Comparison of ENCODE assay signal across 15 cellular contexts in the genomic region with DNA sequence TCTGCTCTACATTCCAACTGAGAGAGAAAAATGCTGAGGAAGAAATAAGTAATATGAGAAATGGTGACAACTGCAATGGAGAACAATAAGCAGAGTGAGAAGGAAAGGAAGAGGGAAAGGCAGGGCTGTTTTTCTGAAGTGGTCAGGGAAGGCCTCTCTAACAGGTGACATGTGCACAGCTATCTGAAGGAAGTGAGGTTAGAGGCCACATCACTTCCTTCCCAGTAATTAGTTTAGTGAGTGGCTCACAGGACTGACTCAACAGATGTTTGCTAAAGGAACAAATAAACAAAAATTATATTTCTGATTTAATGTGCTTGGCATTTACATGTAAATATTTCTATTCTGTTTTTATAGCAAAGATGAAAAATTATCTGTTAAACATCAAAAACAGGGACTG.
A peak's percentile ranks its signal among the peaks of the same experiment; 100 is the strongest.
DNase-seq lines count a peak whose midpoint lies in the region; ATAC-seq and TF ChIP-seq lines count a peak whose summit lies in the region.
"Had no signal": no experiment of that assay in that cellular context is flagged by ENCODE, and none has a peak within 500 bp of the region (broad histone marks: within the 10 kb centered on the region; RNA-seq: fewer than 3 reads in every experiment).

No MANE protein-coding gene starts in this region.

- TF ChIP-seq POLR2A in GM18505 (IDR thresholded peaks at IDR 0.05; ENCODE audit: borderline replicate concordance, extremely low read depth, insufficient read depth, insufficient read length): no peak

- no peaks in the 10 kb centered on the region for H3K27me3 ChIP-seq in neural progenitor cell

- H3K9ac ChIP-seq in neural progenitor cell: no peak overlapping the region

- H3K4me2 ChIP-seq in neural progenitor cell: no peak overlapping the region

- no peak overlapping the region for H3K27ac ChIP-seq in neural progenitor cell
- H3K27ac ChIP-seq: SK-N-MC had no signal

- H3K27ac Mint-ChIP-seq in activated T-cell treated with anti-CD3 and anti-CD28 coated beads, Interleukin-2, amount 50 U/mL, for 72 hours: no peak overlapping the region
- no peak overlapping the region for H3K27ac Mint-ChIP-seq in activated T-cell treated with anti-CD3 and anti-CD28 coated beads, Interleukin-2, amount 50 U/mL, for 24 hours
- no peak overlapping the region for H3K27ac Mint-ChIP-seq in central memory CD8-positive, alpha-beta T cell (ENCODE audit: low read depth)
- no peak overlapping the region for H3K27ac Mint-ChIP-seq in stimulated activated naive CD8-positive, alpha-beta T cell treated with anti-CD3 and anti-CD28 coated beads, Interleukin-15, amount 100 ng/mL, for 72 hours
- no peak overlapping the region for H3K27ac Mint-ChIP-seq in neural progenitor cell
- H3K27ac Mint-ChIP-seq: activated CD4-positive, alpha-beta memory T cell treated with anti-CD3 and anti-CD28 coated beads for 36 hours had no signal

- no peaks in the 10 kb centered on the region for H3K4me1 Mint-ChIP-seq in activated T-cell treated with anti-CD3 and anti-CD28 coated beads, Interleukin-2, amount 50 U/mL, for 72 hours (ENCODE audit: low read depth)
- peaks cover 2% of the 10 kb centered on the region for H3K4me1 Mint-ChIP-seq in activated T-cell treated with anti-CD3 and anti-CD28 coated beads, Interleukin-2, amount 50 U/mL, for 24 hours (ENCODE audit: low read depth)
- no peaks in the 10 kb centered on the region for H3K4me1 Mint-ChIP-seq in central memory CD8-positive, alpha-beta T cell
- no peaks in the 10 kb centered on the region for H3K4me1 Mint-ChIP-seq in stimulated activated naive CD8-positive, alpha-beta T cell treated with anti-CD3 and anti-CD28 coated beads, Interleukin-15, amount 100 ng/mL, for 72 hours
- no peaks in the 10 kb centered on the region for H3K4me1 Mint-ChIP-seq in neural progenitor cell

- no peaks in the 10 kb centered on the region for H3K27me3 Mint-ChIP-seq in activated T-cell treated with anti-CD3 and anti-CD28 coated beads, Interleukin-2, amount 50 U/mL, for 72 hours (ENCODE audit: low read depth)
- H3K27me3 Mint-ChIP-seq in activated T-cell treated with anti-CD3 and anti-CD28 coated beads, Interleukin-2, amount 50 U/mL, for 24 hours: no peaks in the 10 kb centered on the region
- H3K27me3 Mint-ChIP-seq in central memory CD8-positive, alpha-beta T cell: no peaks in the 10 kb centered on the region
- no peaks in the 10 kb centered on the region for H3K27me3 Mint-ChIP-seq in stimulated activated naive CD8-positive, alpha-beta T cell treated with anti-CD3 and anti-CD28 coated beads, Interleukin-15, amount 100 ng/mL, for 72 hours
- no peaks in the 10 kb centered on the region for H3K27me3 Mint-ChIP-seq in neural progenitor cell (ENCODE audit: insufficient read depth, low read depth)
- H3K27me3 Mint-ChIP-seq: activated CD4-positive, alpha-beta memory T cell treated with anti-CD3 and anti-CD28 coated beads for 36 hours had no signal

- DNase-seq in activated T-cell treated with anti-CD3 and anti-CD28 coated beads, Interleukin-2, amount 50 U/mL, for 72 hours: no peak
- no peak for DNase-seq in activated T-cell treated with anti-CD3 and anti-CD28 coated beads, Interleukin-2, amount 50 U/mL, for 24 hours
- DNase-seq in LHCN-M2 (ENCODE audit: low read depth): peak; percentile 68
- DNase-seq in central memory CD8-positive, alpha-beta T cell (ENCODE audit: low spot score in 2 of 2): no peak
- DNase-seq in stimulated activated naive CD8-positive, alpha-beta T cell treated with anti-CD3 and anti-CD28 coated beads, Interleukin-15, amount 100 ng/mL, for 72 hours: no peak
- DNase-seq in neural progenitor cell (ENCODE audit: low spot score): no peak
- no peak for DNase-seq in stimulated activated naive CD4-positive, alpha-beta T cell treated with Interleukin-2 at 50 U/mL for 16 hours (lab: John Stamatoyannopoulos, UW)
- DNase-seq: activated CD4-positive, alpha-beta memory T cell treated with anti-CD3 and anti-CD28 coated beads for 36 hours; effector CD8-positive, alpha-beta T cell; GDM1; H7; NCI-H526 treated with DMSO at 0.1 percent for 48 hours; substantia nigra had no signal

- no peak for TF ChIP-seq CTCF in neural progenitor cell (IDR thresholded peaks at IDR 0.05)

- H3K4me1 ChIP-seq in neural progenitor cell: no peaks in the 10 kb centered on the region

- H2AFZ ChIP-seq in neural progenitor cell (replicated peaks): no peak overlapping the region

- H3K9me3 ChIP-seq in neural progenitor cell (ENCODE audit: low read depth): no peaks in the 10 kb centered on the region

- no peaks in the 10 kb centered on the region for H3K9me3 Mint-ChIP-seq in activated T-cell treated with anti-CD3 and anti-CD28 coated beads, Interleukin-2, amount 50 U/mL, for 72 hours
- H3K9me3 Mint-ChIP-seq in activated T-cell treated with anti-CD3 and anti-CD28 coated beads, Interleukin-2, amount 50 U/mL, for 24 hours: no peaks in the 10 kb centered on the region
- no peaks in the 10 kb centered on the region for H3K9me3 Mint-ChIP-seq in central memory CD8-positive, alpha-beta T cell
- H3K9me3 Mint-ChIP-seq in stimulated activated naive CD8-positive, alpha-beta T cell treated with anti-CD3 and anti-CD28 coated beads, Interleukin-15, amount 100 ng/mL, for 72 hours: no peaks in the 10 kb centered on the region
- H3K9me3 Mint-ChIP-seq in neural progenitor cell: no peaks in the 10 kb centered on the region
- H3K9me3 Mint-ChIP-seq: activated CD4-positive, alpha-beta memory T cell treated with anti-CD3 and anti-CD28 coated beads for 36 hours had no signal

- no peaks in the 10 kb centered on the region for H3K79me2 ChIP-seq in neural progenitor cell (ENCODE audit: low read depth)

- no peaks in the 10 kb centered on the region for H3F3A ChIP-seq in neural progenitor cell (ENCODE audit: low read depth)

- no peaks in the 10 kb centered on the region for H4K20me1 ChIP-seq in neural progenitor cell (ENCODE audit: low read depth)

- no peaks in the 10 kb centered on the region for H3K36me3 Mint-ChIP-seq in activated T-cell treated with anti-CD3 and anti-CD28 coated beads, Interleukin-2, amount 50 U/mL, for 72 hours (ENCODE audit: insufficient read depth in 2 of 2)
- H3K36me3 Mint-ChIP-seq in activated T-cell treated with anti-CD3 and anti-CD28 coated beads, Interleukin-2, amount 50 U/mL, for 24 hours (ENCODE audit: low read depth): no peaks in the 10 kb centered on the region
- peaks cover 1% of the 10 kb centered on the region for H3K36me3 Mint-ChIP-seq in central memory CD8-positive, alpha-beta T cell (ENCODE audit: insufficient read depth)
- peaks cover 6% of the 10 kb centered on the region for H3K36me3 Mint-ChIP-seq in neural progenitor cell
- H3K36me3 Mint-ChIP-seq: activated CD4-positive, alpha-beta memory T cell treated with anti-CD3 and anti-CD28 coated beads for 36 hours had no signal

- H3K36me3 ChIP-seq in neural progenitor cell: no peaks in the 10 kb centered on the region

- no peak overlapping the region for H3K4me3 ChIP-seq in neural progenitor cell
- H3K4me3 ChIP-seq: SK-N-MC had no signal

- no peak overlapping the region for H3K4me3 Mint-ChIP-seq in activated T-cell treated with anti-CD3 and anti-CD28 coated beads, Interleukin-2, amount 50 U/mL, for 72 hours
- no peak overlapping the region for H3K4me3 Mint-ChIP-seq in activated T-cell treated with anti-CD3 and anti-CD28 coated beads, Interleukin-2, amount 50 U/mL, for 24 hours
- H3K4me3 Mint-ChIP-seq in central memory CD8-positive, alpha-beta T cell: no peak overlapping the region
- no peak overlapping the region for H3K4me3 Mint-ChIP-seq in stimulated activated naive CD8-positive, alpha-beta T cell treated with anti-CD3 and anti-CD28 coated beads, Interleukin-15, amount 100 ng/mL, for 72 hours
- H3K4me3 Mint-ChIP-seq in neural progenitor cell: no peak overlapping the region
- H3K4me3 Mint-ChIP-seq: activated CD4-positive, alpha-beta memory T cell treated with anti-CD3 and anti-CD28 coated beads for 36 hours had no signal

- peak; percentile 39 to 60 for ATAC-seq in activated T-cell treated with anti-CD3 and anti-CD28 coated beads, Interleukin-2, amount 50 U/mL, for 72 hours (replicated peaks in 1 of 2)
- ATAC-seq in central memory CD8-positive, alpha-beta T cell (replicated peaks; ENCODE audit: extremely low read depth, poor library complexity, severe bottlenecking): peak; percentile 40
- ATAC-seq in stimulated activated naive CD8-positive, alpha-beta T cell treated with anti-CD3 and anti-CD28 coated beads, Interleukin-15, amount 100 ng/mL, for 72 hours: peak; percentile 67
- no peak for ATAC-seq in GM18505 (IDR thresholded peaks at IDR 0.05; ENCODE audit: unreplicated experiment)
